In genomic region chr5:101942321-101942882, GRCh38 we compare ENCODE assay signal across 7 cellular contexts.
DNase-seq lines count a peak whose midpoint lies in the region; ATAC-seq and TF ChIP-seq lines count a peak whose summit lies in the region.

No MANE protein-coding gene starts in this region.

- H3K9me3 Mint-ChIP-seq in stimulated activated naive B cell treated with anti-CD40 and anti-IgM and Interleukin-4, amounts not matched to agents 10 μg/mL and 1 μg/mL and 100 μg/mL, for 72 hours, result peaks cover 4 to 5% of the 10 kb centered on the region in 2 donors

- H3K27me3 Mint-ChIP-seq in stimulated activated naive B cell treated with anti-CD40 and anti-IgM and Interleukin-4, amounts not matched to agents 10 μg/mL and 1 μg/mL and 100 μg/mL, for 72 hours, result no peaks in the 10 kb centered on the region

- no peaks in the 10 kb centered on the region for H3K36me3 Mint-ChIP-seq in stimulated activated naive B cell treated with anti-CD40 and anti-IgM and Interleukin-4, amounts not matched to agents 10 μg/mL and 1 μg/mL and 100 μg/mL, for 72 hours

- POLR2A ChIA-PET in RWPE1 (lab: Yijun Ruan, JAX; ENCODE audit: low non-redundant PET), result interaction anchor here (0.6 kb wide), 1 partner anchor 10 kb away, joined by 3 read pairs; no protein-coding TSS in a partner anchor

- H3K4me1 Mint-ChIP-seq in stimulated activated naive B cell treated with anti-CD40 and anti-IgM and Interleukin-4, amounts not matched to agents 10 μg/mL and 1 μg/mL and 100 μg/mL, for 72 hours, result peaks cover 4 to 8% of the 10 kb centered on the region in 2 donors

- CTCF ChIA-PET in RWPE1 (lab: Yijun Ruan, JAX), result interaction anchor here (0.6 to 0.7 kb wide), 4 partner anchors 58 to 299 kb away, joined by 3 to 5 read pairs (median 4); no protein-coding TSS in a partner anchor

- DNase-seq in HPDE6-E6E7 (ENCODE audit: extremely low spot score), result peak; percentile 29
- DNase-seq in RWPE1 (ENCODE audit: low spot score), result peak; percentile 8
- peak; percentile 6 for DNase-seq in germinal center (ENCODE audit: low spot score)
- no peak for DNase-seq in stimulated activated naive B cell treated with anti-CD40 and anti-IgM and Interleukin-4, amounts not matched to agents 10 μg/mL and 1 μg/mL and 100 μg/mL, for 72 hours
- no peak for DNase-seq in KG1 (lab: John Stamatoyannopoulos, UW)

- peak; percentile 91 for ATAC-seq in GM21526 (IDR thresholded peaks at IDR 0.05; ENCODE audit: low FRiP score, unreplicated experiment)
- ATAC-seq in stimulated activated naive B cell treated with anti-CD40 and anti-IgM and Interleukin-4, amounts not matched to agents 10 μg/mL and 1 μg/mL and 100 μg/mL, for 72 hours (replicated peaks), result peak; percentile 60 to 69

- no peak overlapping the region for H3K4me3 Mint-ChIP-seq in stimulated activated naive B cell treated with anti-CD40 and anti-IgM and Interleukin-4, amounts not matched to agents 10 μg/mL and 1 μg/mL and 100 μg/mL, for 72 hours

- no peak overlapping the region for H3K27ac Mint-ChIP-seq in stimulated activated naive B cell treated with anti-CD40 and anti-IgM and Interleukin-4, amounts not matched to agents 10 μg/mL and 1 μg/mL and 100 μg/mL, for 72 hours

- no peak overlapping the region for H3K27ac ChIP-seq in RWPE1

- peak; percentile 74 for TF ChIP-seq CTCF in GM12874 (IDR thresholded peaks at IDR 0.05; ENCODE audit: insufficient read depth, low read depth, low read length)
- peak; percentile 56 for TF ChIP-seq CTCF in RWPE1 (conservative IDR thresholded peaks at IDR 0.05; ENCODE audit: low read depth)

Comparison
In these comparisons a context has a peak if more than half of its experiments do, and no peak if none do; other contexts are left out.
1. DNase-seq: peak in HPDE6-E6E7 (single experiment), RWPE1 (single experiment) and germinal center (single experiment); none in stimulated activated naive B cell treated with anti-CD40 and anti-IgM and Interleukin-4, amounts not matched to agents 10 μg/mL and 1 μg/mL and 100 μg/mL, for 72 hours (single experiment) and KG1 (single experiment).